Comparison of ENCODE assay signal across 8 cellular contexts in the genomic region with DNA sequence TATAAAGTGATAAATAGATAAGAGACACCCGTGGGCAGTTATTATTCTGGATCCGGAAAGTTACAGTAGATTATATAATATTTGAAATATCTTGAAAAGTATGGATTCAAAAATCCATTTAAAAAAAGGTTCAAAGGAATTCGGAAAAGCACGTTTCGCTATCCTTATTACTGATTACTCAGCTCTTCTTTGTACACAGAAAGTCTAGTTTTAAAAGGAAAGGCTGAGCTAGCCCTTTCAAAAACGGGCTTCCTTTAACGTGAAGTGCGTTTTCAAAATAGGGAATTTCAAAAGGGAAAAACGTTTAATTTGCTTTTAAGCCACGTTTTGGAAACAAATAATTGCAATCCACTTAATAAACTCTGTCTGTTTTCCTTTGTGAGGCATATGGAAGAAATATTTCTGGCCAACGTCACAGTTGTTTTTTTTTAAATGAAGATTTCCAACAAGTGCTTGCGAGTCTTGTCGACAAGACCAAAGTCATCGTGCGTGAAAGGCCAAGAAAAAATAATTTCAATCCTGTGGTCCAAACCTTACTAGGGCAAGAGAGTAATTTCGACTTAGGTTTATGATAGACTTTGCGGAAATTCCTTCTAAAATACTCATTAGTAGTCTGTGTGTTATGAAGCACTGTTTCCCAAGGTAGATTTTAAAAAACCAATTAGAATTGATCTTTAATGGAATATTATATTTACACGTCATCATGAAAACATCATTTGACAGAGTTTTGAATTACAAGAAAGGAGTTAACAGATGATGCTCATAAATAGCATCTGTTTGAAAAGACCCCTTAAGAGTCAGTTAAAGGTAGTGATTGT. TPM values are rescaled to one million over a fixed set of nuclear protein-coding genes. Genes with fewer than 3 reads are reported as not detected.
A peak's percentile ranks its signal among the peaks of the same experiment; 100 is the strongest.
DNase-seq lines count a peak whose midpoint lies in the region; ATAC-seq and TF ChIP-seq lines count a peak whose summit lies in the region.

No MANE protein-coding gene starts in this region.

- H4K20me1 ChIP-seq in OCI-LY7 (ENCODE audit: insufficient read depth, low read length) = no peaks in the 10 kb centered on the region

- H2AFZ ChIP-seq in OCI-LY7 (ENCODE audit: low read length) = no peak overlapping the region

- H3K4me2 ChIP-seq in OCI-LY7 (ENCODE audit: low read length) = peak overlapping the region; percentile 81

- CTCF ChIA-PET in OCI-LY7 (lab: Charles Lee; ENCODE audit: unreplicated experiment) = no interaction called here

- no peaks in the 10 kb centered on the region for H3K9me2 ChIP-seq in OCI-LY7 (ENCODE audit: insufficient read depth, low read length)

- H3K79me2 ChIP-seq in OCI-LY7 (ENCODE audit: insufficient read depth, low read depth, low read length) = no peaks in the 10 kb centered on the region

- ATAC-seq in GM18520 (IDR thresholded peaks at IDR 0.05; ENCODE audit: unreplicated experiment) = no peak
- no peak for ATAC-seq in HG02759 (IDR thresholded peaks at IDR 0.05; ENCODE audit: unreplicated experiment)
- no peak for ATAC-seq in GM21381 (IDR thresholded peaks at IDR 0.05; ENCODE audit: unreplicated experiment)

- DNase-seq in NCI-H748 (lab: John Stamatoyannopoulos, UW; ENCODE audit: unreplicated experiment) (peak; percentile 54), NCI-H748 treated with DMSO at 0.1 percent for 48 hours (lab: John Stamatoyannopoulos, UW) (no peak), OCI-LY7 (ENCODE audit: low spot score) (no peak), dermis blood vessel endothelial cell (peak; percentile 60), myocyte (ENCODE audit: low read depth) (peak; percentile 73)

- POLR2A ChIA-PET in OCI-LY7 (lab: Charles Lee) = no interaction called here

- intact Hi-C loops in OCI-LY7 (cut with micrococcal nuclease; ENCODE audit: unreplicated experiment) = no loop called here

- no peak overlapping the region for H3K4me3 ChIP-seq in OCI-LY7 (ENCODE audit: low read depth, low read length, poor library complexity, severe bottlenecking)

- no peak overlapping the region for H3K27ac ChIP-seq in OCI-LY7 (ENCODE audit: low read depth, low read length, poor library complexity, severe bottlenecking)

- peaks cover 30% of the 10 kb centered on the region for H3K4me1 ChIP-seq in OCI-LY7 (ENCODE audit: insufficient read depth, low read length, poor library complexity, severe bottlenecking)

- no peaks in the 10 kb centered on the region for H3K9me3 ChIP-seq in OCI-LY7 (ENCODE audit: low read length)

- BruUV-seq in OCI-LY7 (replicated peaks; lab: Mats Ljungman, UMichigan) = no TSS peak

- no peak for TF ChIP-seq CTCF in OCI-LY7 (conservative IDR thresholded peaks at IDR 0.05; ENCODE audit: low read length)

- H3K36me3 ChIP-seq in OCI-LY7 (ENCODE audit: insufficient read depth, low read length) = no peaks in the 10 kb centered on the region

RNA-seq across cellular contexts. Expression of gene SKIDA1, which starts 2.4 kb away (rescaled TPM):
- not detected in 2 replicates for total RNA-seq in OCI-LY7 (2014; rRNA removed; shearing (Covaris generic))
- 0.06 TPM in 1 of 2 replicates, not detected in the other for total RNA-seq in OCI-LY7 (2022)
- total RNA-seq in dermis blood vessel endothelial cell = 1.0 and 2.6 TPM in 2 replicates
- total RNA-seq in myocyte = 0.26 and 0.37 TPM in 2 replicates
- 0.16 TPM for polyA plus RNA-seq in myocyte (2012)

RNA-seq across cellular contexts. Expression of gene MLLT10, which starts 6.2 kb away (rescaled TPM):
- total RNA-seq in OCI-LY7 (2014; rRNA removed; shearing (Covaris generic)) = 50.4 and 68.4 TPM in 2 replicates
- total RNA-seq in OCI-LY7 (2022) (67.3 and 74.0 TPM in 2 replicates), dermis blood vessel endothelial cell (35.4 and 48.9 TPM in 2 replicates), myocyte (15.5 and 20.4 TPM in 2 replicates)
- polyA plus RNA-seq in myocyte (2012) = 13.4 TPM

Comparison
In these comparisons a context has a peak if more than half of its experiments do, and no peak if none do; other contexts are left out.
1. DNase-seq: peak in NCI-H748 (single experiment), dermis blood vessel endothelial cell (single experiment) and myocyte (single experiment); none in NCI-H748 treated with DMSO at 0.1 percent for 48 hours (single experiment) and OCI-LY7 (single experiment).